Comparison of ENCODE assay signal across 25 cellular contexts in the genomic region with DNA sequence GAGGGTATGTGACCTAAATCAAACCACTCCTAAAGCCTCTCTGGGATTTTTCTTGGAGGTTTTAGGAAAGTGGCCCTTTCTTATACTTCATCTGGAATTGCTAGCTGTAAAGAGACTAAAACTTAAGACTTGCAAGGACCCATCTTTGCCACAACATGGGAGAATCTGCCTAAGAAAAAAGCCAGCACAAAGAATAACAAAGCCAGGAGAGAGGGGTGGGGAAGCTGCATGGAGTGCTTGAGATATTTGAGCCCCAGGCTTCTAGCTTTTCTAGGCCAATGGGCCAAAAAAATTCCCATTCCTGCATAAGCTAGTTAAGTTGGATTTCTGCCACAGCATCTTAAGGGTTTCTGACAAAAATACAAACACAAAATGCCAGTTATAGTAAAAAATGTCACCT. TPM values are rescaled to one million over a fixed set of nuclear protein-coding genes. Genes with fewer than 3 reads are reported as not detected.
DNase-seq lines count a peak whose midpoint lies in the region; ATAC-seq and TF ChIP-seq lines count a peak whose summit lies in the region.
"Had no signal": no experiment of that assay in that cellular context is flagged by ENCODE, and none has a peak within 500 bp of the region (broad histone marks: within the 10 kb centered on the region; RNA-seq: fewer than 3 reads in every experiment).

No MANE protein-coding gene starts in this region.

- H3K9me2 ChIP-seq in GM23338 (ENCODE audit: insufficient read depth): peaks cover 11% of the 10 kb centered on the region
- H3K9me2 ChIP-seq: SK-N-SH had no signal

- H2AFZ ChIP-seq in GM23338: no peak overlapping the region
- peak overlapping the region; percentile 23 for H2AFZ ChIP-seq in neural progenitor cell (replicated peaks)

- H3K27me3 ChIP-seq in GM23338 (ENCODE audit: insufficient read depth) (peaks cover 23% of the 10 kb centered on the region), adipocyte (replicated peaks; ENCODE audit: control insufficient read depth, insufficient read depth, low read length) (peaks cover 4% of the 10 kb centered on the region), iPS-18a (ENCODE audit: control insufficient read depth, insufficient read depth, low read length) (no peaks in the 10 kb centered on the region), neural progenitor cell (no peaks in the 10 kb centered on the region), right lobe of liver (no peaks in the 10 kb centered on the region)

- H3K9ac ChIP-seq in adipocyte (ENCODE audit: low read length): no peak overlapping the region
- H3K9ac ChIP-seq in iPS-18a (ENCODE audit: low read length): no peak overlapping the region
- no peak overlapping the region for H3K9ac ChIP-seq in neural progenitor cell
- H3K9ac ChIP-seq: SK-N-SH had no signal

- no peaks in the 10 kb centered on the region for H3K9me3 Mint-ChIP-seq in GM23338
- no peaks in the 10 kb centered on the region for H3K9me3 Mint-ChIP-seq in neural progenitor cell
- no peaks in the 10 kb centered on the region for H3K9me3 Mint-ChIP-seq in CD14-positive monocyte
- H3K9me3 Mint-ChIP-seq: CD8-positive, alpha-beta memory T cell had no signal

- H3K9me3 ChIP-seq in adipocyte (ENCODE audit: control insufficient read depth, low read length) (no peaks in the 10 kb centered on the region), iPS-18a (ENCODE audit: control insufficient read depth, low read depth, low read length) (no peaks in the 10 kb centered on the region), neural progenitor cell (ENCODE audit: low read depth) (no peaks in the 10 kb centered on the region), right lobe of liver (no peaks in the 10 kb centered on the region)
- H3K9me3 ChIP-seq: HAP-1, SK-N-SH had no signal

- H3K4me1 Mint-ChIP-seq in GM23338 (peaks cover 6% of the 10 kb centered on the region), neural progenitor cell (no peaks in the 10 kb centered on the region), CD14-positive monocyte (no peaks in the 10 kb centered on the region)
- H3K4me1 Mint-ChIP-seq: CD8-positive, alpha-beta memory T cell had no signal

- H3K36me3 ChIP-seq in GM23338 (ENCODE audit: insufficient read depth): no peaks in the 10 kb centered on the region
- H3K36me3 ChIP-seq in adipocyte (ENCODE audit: control insufficient read depth, insufficient read depth, low read length, severe bottlenecking): no peaks in the 10 kb centered on the region
- no peaks in the 10 kb centered on the region for H3K36me3 ChIP-seq in iPS-18a (ENCODE audit: control insufficient read depth, low read depth, low read length)
- H3K36me3 ChIP-seq in neural progenitor cell: no peaks in the 10 kb centered on the region
- H3K36me3 ChIP-seq in right lobe of liver: no peaks in the 10 kb centered on the region
- H3K36me3 ChIP-seq: HAP-1 had no signal

- no peak for TF ChIP-seq POLR2A in right lobe of liver (IDR thresholded peaks at IDR 0.05)

- H3K4me3 Mint-ChIP-seq in GM23338 (no peak overlapping the region; the same call in 2 of the 3 replicates), neural progenitor cell (no peak overlapping the region), CD14-positive monocyte (no peak overlapping the region)
- H3K4me3 Mint-ChIP-seq: CD8-positive, alpha-beta memory T cell had no signal

- H3K27ac ChIP-seq in GM23338 (ENCODE audit: low read depth) (peak overlapping the region; percentile 97), iPS-18a (ENCODE audit: low read length) (no peak overlapping the region), neural progenitor cell (no peak overlapping the region), right lobe of liver (no peak overlapping the region)

- H3K4me2 ChIP-seq in GM23338 (peak overlapping the region; percentile 36), neural progenitor cell (no peak overlapping the region)
- H3K4me2 ChIP-seq: SK-N-SH had no signal

- no peaks in the 10 kb centered on the region for H3F3A ChIP-seq in GM23338 (replicated peaks; ENCODE audit: low read depth)
- no peaks in the 10 kb centered on the region for H3F3A ChIP-seq in neural progenitor cell (ENCODE audit: low read depth)

- H3K27ac Mint-ChIP-seq in GM23338 (peak overlapping the region; percentile 69; the same call in 1 of the 2 replicates), neural progenitor cell (no peak overlapping the region), CD14-positive monocyte (no peak overlapping the region)
- H3K27ac Mint-ChIP-seq: CD8-positive, alpha-beta memory T cell had no signal

- H4K20me1 ChIP-seq in GM23338 (replicated peaks; ENCODE audit: insufficient read depth) (no peaks in the 10 kb centered on the region), neural progenitor cell (ENCODE audit: low read depth) (no peaks in the 10 kb centered on the region)

- H3K36me3 Mint-ChIP-seq in GM23338 (ENCODE audit: low read depth) (no peaks in the 10 kb centered on the region), neural progenitor cell (no peaks in the 10 kb centered on the region), CD14-positive monocyte (no peaks in the 10 kb centered on the region)
- H3K36me3 Mint-ChIP-seq: CD8-positive, alpha-beta memory T cell had no signal

- DNase-seq in GM23338 (ENCODE audit: low spot score) (peak; percentile 76), adipocyte (ENCODE audit: low read depth) (peak; percentile 42), neural progenitor cell (ENCODE audit: low spot score) (no peak), NOMO-1 (lab: John Stamatoyannopoulos, UW; ENCODE audit: unreplicated experiment in 2 of 2) (no peak), CD14-positive monocyte (ENCODE audit: low spot score) (no peak), right lobe of liver (no peak), NCI-H1105 (lab: John Stamatoyannopoulos, UW) (no peak)
- DNase-seq: AML-193; C1 segment of cervical spinal cord; Calu3; CD8-positive, alpha-beta memory T cell; DMS153; GF-D8; Karpas-422; MV-4-11; NCI-H1417; NCI-H1694 treated with DMSO at 0.1 percent for 48 hours; NCI-H2107; NCI-H446 treated with DMSO at 0.1 percent for 48 hours; NCI-H526 treated with DMSO at 0.1 percent for 48 hours; PC-3; SIG-M5; SK-N-SH had no signal

- intact Hi-C loops in CD14-positive monocyte (cut with micrococcal nuclease) (no loop called here), right lobe of liver (cut with DNase I) (no loop called here)

- H3K4me3 ChIP-seq in GM23338 (peak overlapping the region; percentile 10; the same call in 1 of the 2 replicates), adipocyte (ENCODE audit: low read length) (no peak overlapping the region), iPS-18a (ENCODE audit: low read length) (peak overlapping the region; percentile 28), neural progenitor cell (no peak overlapping the region), right lobe of liver (no peak overlapping the region)
- H3K4me3 ChIP-seq: HAP-1 had no signal

- TF ChIP-seq CTCF in GM23338 (conservative IDR thresholded peaks at IDR 0.05; ENCODE audit: low read depth in 2 of 2) (no peak), neural progenitor cell (IDR thresholded peaks at IDR 0.05) (no peak), CD14-positive monocyte (IDR thresholded peaks at IDR 0.05) (no peak), right lobe of liver (IDR thresholded peaks at IDR 0.05) (no peak)

- H3K4me1 ChIP-seq in GM23338 (ENCODE audit: insufficient read depth): peaks cover 43% of the 10 kb centered on the region
- no peaks in the 10 kb centered on the region for H3K4me1 ChIP-seq in adipocyte (ENCODE audit: control insufficient read depth, insufficient read depth, low read length)
- peaks cover 37% of the 10 kb centered on the region for H3K4me1 ChIP-seq in iPS-18a (ENCODE audit: control insufficient read depth, low read depth, low read length)
- H3K4me1 ChIP-seq in neural progenitor cell: peaks cover 18% of the 10 kb centered on the region
- no peaks in the 10 kb centered on the region for H3K4me1 ChIP-seq in right lobe of liver
- H3K4me1 ChIP-seq: HAP-1 had no signal

- H3K79me2 ChIP-seq in GM23338 (replicated peaks; ENCODE audit: insufficient read depth) (no peaks in the 10 kb centered on the region), neural progenitor cell (ENCODE audit: low read depth) (no peaks in the 10 kb centered on the region)

- H3K27me3 Mint-ChIP-seq in GM23338 (ENCODE audit: insufficient read depth, low read depth, poor library complexity): no peaks in the 10 kb centered on the region
- H3K27me3 Mint-ChIP-seq in neural progenitor cell (ENCODE audit: insufficient read depth, low read depth): peaks cover 2% of the 10 kb centered on the region
- H3K27me3 Mint-ChIP-seq in CD14-positive monocyte (ENCODE audit: low read depth in 3 of 3): peaks cover 0 to 2% (median 0%) of the 10 kb centered on the region in 3 donors
- H3K27me3 Mint-ChIP-seq: CD8-positive, alpha-beta memory T cell had no signal

- peak; percentile 84 for ATAC-seq in GM23338
- ATAC-seq in right lobe of liver: no peak
- ATAC-seq: PC-3 had no signal

TF ChIP-seq in GM23338, 12 proteins besides CTCF, POLR2A, EP300 and RAD21 (continues in another document):
- peak; percentile 42; the same call in 1 of the 2 replicates for TF ChIP-seq NANOG (IDR thresholded peaks at IDR 0.05; ENCODE audit: borderline replicate concordance)

RNA-seq across cellular contexts. Expression of gene LYPD6, which starts 38.5 kb away (rescaled TPM):
- 10.9 and 12.4 TPM in 2 replicates for total RNA-seq in GM23338 (2014; rRNA removed; shearing (Covaris generic))
- 4.9 and 5.1 TPM in 2 replicates for polyA plus RNA-seq in GM23338 (2016; fragmentation: Nextera tagmentation; extraction: Ambion mirVana)
- total RNA-seq in neural progenitor cell (ENCODE audit: low replicate concordance): 4.1 and 4.4 TPM in 2 replicates
- not detected for polyA plus RNA-seq in CD14-positive monocyte
- under 1 TPM in 4 of 6 experiments, not detected in 2; 0.04 to 0.26 (median 0.12) TPM for total RNA-seq in right lobe of liver
- total RNA-seq: CD8-positive, alpha-beta memory T cell had no signal
- polyA plus RNA-seq: CD8-positive, alpha-beta memory T cell had no signal

Comparison
In these comparisons a context has a peak if more than half of its experiments do, and no peak if none do; other contexts are left out.
1. DNase-seq: peak in GM23338 (single experiment) and adipocyte (single experiment); none in neural progenitor cell (single experiment), NOMO-1 (0 of 2), CD14-positive monocyte (single experiment), right lobe of liver (0 of 3) and NCI-H1105 (single experiment).
2. H3K4me3 ChIP-seq: peak in GM23338 (single experiment) and iPS-18a (single experiment); none in adipocyte (single experiment), neural progenitor cell (single experiment) and right lobe of liver (0 of 3).